Comparison of ENCODE assay signal across 9 cellular contexts in genomic region chr2:73243884-73244570, GRCh38. TPM values are rescaled to one million over a fixed set of nuclear protein-coding genes. Genes with fewer than 3 reads are reported as not detected.
DNase-seq lines count a peak whose midpoint lies in the region; ATAC-seq, FAIRE-seq and TF ChIP-seq lines count a peak whose summit lies in the region.
"Had no signal": no experiment of that assay in that cellular context is flagged by ENCODE, and none has a peak within 500 bp of the region (broad histone marks: within the 10 kb centered on the region; RNA-seq: fewer than 3 reads in every experiment).

No MANE protein-coding gene starts in this region.

- no peak overlapping the region for H3K27ac ChIP-seq in right atrium auricular region
- peak overlapping the region; percentile 26 for H3K27ac ChIP-seq in RWPE2 (ENCODE audit: poor library complexity, severe bottlenecking)
- no peak overlapping the region for H3K27ac ChIP-seq in sigmoid colon

- TF ChIP-seq POLR2A in sigmoid colon (IDR thresholded peaks at IDR 0.05) = no peak

- H3K4me3 ChIP-seq in right atrium auricular region (no peak overlapping the region), RWPE2 (ENCODE audit: severe bottlenecking) (no peak overlapping the region), epithelial cell of proximal tubule (ENCODE audit: low read depth, low read length) (no peak overlapping the region), mucosa of descending colon (no peak overlapping the region), sigmoid colon (no peak overlapping the region)

- FAIRE-seq in urothelium cell line (lab: Jason Lieb, UNC) (peak; percentile 40), D721Med (lab: Jason Lieb, UNC) (no peak)

- TF ChIP-seq EP300 in sigmoid colon (IDR thresholded peaks at IDR 0.05) = no peak

- H3K27me3 ChIP-seq in right atrium auricular region (no peaks in the 10 kb centered on the region), RWPE2 (ENCODE audit: insufficient read depth, poor library complexity, severe bottlenecking) (no peaks in the 10 kb centered on the region), sigmoid colon (no peaks in the 10 kb centered on the region)

- ATAC-seq in Right ventricle myocardium superior (ENCODE audit: poor library complexity) = peak; percentile 61
- ATAC-seq in RWPE2 (ENCODE audit: low read depth) = peak; percentile 94
- ATAC-seq in mucosa of descending colon = no peak

- intact Hi-C loops in Right ventricle myocardium superior (cut with DNase I) (no loop called here), mucosa of descending colon (cut with DNase I, micrococcal nuclease) (no loop called here), sigmoid colon (cut with DNase I) (no loop called here)

- DNase-seq in Right ventricle myocardium superior = no peak
- no peak for DNase-seq in right atrium auricular region (ENCODE audit: low spot score)
- peak; percentile 87 for DNase-seq in RWPE2 (ENCODE audit: low spot score)
- DNase-seq in epithelial cell of proximal tubule (ENCODE audit: low read depth) = peak; percentile 10
- DNase-seq in urothelium cell line (ENCODE audit: low spot score) = no peak
- DNase-seq in D721Med (ENCODE audit: insufficient read length, low spot score) = no peak
- DNase-seq in mucosa of descending colon = no peak
- DNase-seq in sigmoid colon = no peak

- TF ChIP-seq CTCF in right atrium auricular region (IDR thresholded peaks at IDR 0.05) (no peak), RWPE2 (IDR thresholded peaks at IDR 0.05; ENCODE audit: poor library complexity, severe bottlenecking) (no peak), epithelial cell of proximal tubule (conservative IDR thresholded peaks at IDR 0.05; ENCODE audit: low read depth, low read length) (no peak), D721Med (IDR thresholded peaks at IDR 0.05; ENCODE audit: insufficient read depth, missing control alignments) (no peak), mucosa of descending colon (IDR thresholded peaks at IDR 0.05) (no peak), sigmoid colon (IDR thresholded peaks at IDR 0.05) (no peak)

- H3K36me3 ChIP-seq in right atrium auricular region (peaks cover 95% of the 10 kb centered on the region), RWPE2 (ENCODE audit: low read depth) (peaks cover 96% of the 10 kb centered on the region), mucosa of descending colon (ENCODE audit: low read depth) (peaks cover 11% of the 10 kb centered on the region), sigmoid colon (peaks cover 19 to 100% (median 63%) of the 10 kb centered on the region in 4 donors)

- no peaks in the 10 kb centered on the region for H3K9me3 ChIP-seq in right atrium auricular region
- H3K9me3 ChIP-seq in RWPE2 (ENCODE audit: severe bottlenecking) = no peaks in the 10 kb centered on the region
- no peaks in the 10 kb centered on the region for H3K9me3 ChIP-seq in mucosa of descending colon
- no peaks in the 10 kb centered on the region for H3K9me3 ChIP-seq in sigmoid colon

- H3K4me1 ChIP-seq in right atrium auricular region = peaks cover 0 to 9% of the 10 kb centered on the region in 2 donors
- peaks cover 9% of the 10 kb centered on the region for H3K4me1 ChIP-seq in RWPE2 (ENCODE audit: insufficient read depth, poor library complexity, severe bottlenecking)
- H3K4me1 ChIP-seq in mucosa of descending colon (ENCODE audit: low read depth) = no peaks in the 10 kb centered on the region
- peaks cover 0 to 11% (median 6%) of the 10 kb centered on the region in 4 donors for H3K4me1 ChIP-seq in sigmoid colon

- 71 to 72% methylated on average over 5 of the region's 5 CpGs for WGBS in sigmoid colon, 2 donors

RNA-seq across cellular contexts. Expression of gene CCT7, which starts 9.9 kb away (rescaled TPM):
- total RNA-seq in Right ventricle myocardium superior (194 TPM), right atrium auricular region (100 to 1,000 TPM; 154 to 191 TPM), epithelial cell of proximal tubule (393 and 559 TPM in 2 replicates), mucosa of descending colon (100 to 1,000 TPM; 132 to 207 (median 144) TPM), sigmoid colon (100 to 1,000 TPM; 173 to 197 (median 188) TPM)
- polyA plus RNA-seq in sigmoid colon = 100 to 1,000 TPM; 121 to 173 (median 148) TPM

RNA-seq across cellular contexts. Expression of gene PRADC1, which starts 11.0 kb away (rescaled TPM):
- 91.6 TPM for total RNA-seq in Right ventricle myocardium superior
- total RNA-seq in right atrium auricular region = 100 to 1,000 TPM in 1 of 2 donors, 10 to 100 TPM in 1; 49.5 to 124 TPM
- 5.0 and 22.3 TPM in 2 replicates for total RNA-seq in epithelial cell of proximal tubule
- 10 to 100 TPM; 30.4 to 37.4 (median 34.6) TPM for total RNA-seq in mucosa of descending colon
- 10 to 100 TPM; 27.7 to 68.1 (median 38.6) TPM for total RNA-seq in sigmoid colon
- polyA plus RNA-seq in sigmoid colon = 10 to 100 TPM; 30.3 to 57.1 (median 55.9) TPM

RNA-seq across cellular contexts. Expression of gene SMYD5, which starts 30.0 kb away (rescaled TPM):
- total RNA-seq in Right ventricle myocardium superior (15.5 TPM), right atrium auricular region (10 to 100 TPM; 11.4 to 12.5 TPM), epithelial cell of proximal tubule (27.3 and 35.6 TPM in 2 replicates), mucosa of descending colon (10 to 100 TPM; 10.5 to 20.0 (median 16.0) TPM), sigmoid colon (10 to 100 TPM in 1 of 4 donors, 1 to 10 TPM in 3; 6.9 to 12.4 (median 7.9) TPM)
- 10 to 100 TPM in 1 of 3 donors, 1 to 10 TPM in 2; 5.3 to 18.2 (median 7.8) TPM for polyA plus RNA-seq in sigmoid colon

RNA-seq across cellular contexts. Expression of gene FBXO41, which starts 40.3 kb away (rescaled TPM):
- 0.51 TPM for total RNA-seq in Right ventricle myocardium superior
- total RNA-seq in right atrium auricular region = 1 to 10 TPM; 1.7 to 1.8 TPM
- total RNA-seq in epithelial cell of proximal tubule = 2.4 and 4.5 TPM in 2 replicates
- 1 to 10 TPM; 2.0 to 4.8 (median 2.9) TPM for total RNA-seq in mucosa of descending colon
- total RNA-seq in sigmoid colon = 1 to 10 TPM in 3 of 4 donors, under 1 TPM in 1; 0.55 to 2.9 (median 2.3) TPM
- 1 to 10 TPM in 1 of 3 donors, under 1 TPM in 2; under 0.01 to 4.4 (median 0.46) TPM for polyA plus RNA-seq in sigmoid colon

RNA-seq across cellular contexts. Expression of gene NOTO, which starts 41.7 kb away (rescaled TPM):
- total RNA-seq in Right ventricle myocardium superior = not detected
- total RNA-seq in right atrium auricular region = not detected
- total RNA-seq in epithelial cell of proximal tubule = not detected in 2 replicates
- not detected for total RNA-seq in mucosa of descending colon
- total RNA-seq in sigmoid colon = not detected
- polyA plus RNA-seq in sigmoid colon = not detected
- total RNA-seq: osteocyte had no signal

Comparison
In these comparisons a context has a peak if more than half of its experiments do, and no peak if none do; other contexts are left out.
1. DNase-seq: peak in RWPE2 (single experiment) and epithelial cell of proximal tubule (single experiment); none in Right ventricle myocardium superior (single experiment), right atrium auricular region (single experiment), urothelium cell line (single experiment), D721Med (single experiment), mucosa of descending colon (0 of 3) and sigmoid colon (single experiment).